14 cellular contexts compared by ENCODE assay signal in the genomic region with DNA sequence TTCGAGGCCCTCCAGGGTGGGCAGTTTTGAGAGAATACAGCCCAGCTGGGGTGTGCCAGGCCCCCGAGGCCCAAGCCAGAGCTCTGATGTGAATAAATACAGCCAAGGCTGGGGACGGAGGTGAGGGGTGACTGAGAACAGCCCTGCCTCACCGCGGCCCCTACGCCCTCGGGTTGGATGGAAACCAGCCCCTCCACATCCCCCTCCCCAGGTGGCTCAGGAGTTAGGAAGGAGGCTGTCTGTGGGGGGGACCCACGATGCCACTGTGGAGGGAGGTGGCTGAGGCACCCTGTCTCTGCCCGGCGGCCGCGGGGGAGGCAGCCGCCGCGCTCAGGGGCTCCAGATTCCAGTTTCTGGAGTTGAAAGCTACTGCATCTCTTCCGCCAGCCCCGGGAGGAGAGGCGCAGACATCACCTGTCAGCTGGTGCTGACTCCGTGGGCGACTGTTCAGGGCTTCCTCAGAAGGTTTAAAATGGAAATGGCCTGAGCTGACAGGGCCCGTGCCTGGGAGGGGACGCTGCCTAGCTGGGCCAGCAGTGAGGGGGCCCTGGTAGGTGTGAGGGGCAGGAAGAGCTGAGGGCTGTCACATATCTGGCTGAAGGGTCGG. TPM values are rescaled to one million over a fixed set of nuclear protein-coding genes. Genes with fewer than 3 reads are reported as not detected.
A peak's percentile ranks its signal among the peaks of the same experiment; 100 is the strongest.
DNase-seq lines count a peak whose midpoint lies in the region; ATAC-seq and TF ChIP-seq lines count a peak whose summit lies in the region.
"Had no signal": no experiment of that assay in that cellular context is flagged by ENCODE, and none has a peak within 500 bp of the region (broad histone marks: within the 10 kb centered on the region; RNA-seq: fewer than 3 reads in every experiment).

No MANE protein-coding gene starts in this region.

- no peak overlapping the region for H2AFZ ChIP-seq in DND-41 (ENCODE audit: low read depth, low read length)

- TF ChIP-seq CTCF in DND-41 (IDR thresholded peaks at IDR 0.05; ENCODE audit: borderline replicate concordance, extremely low read depth, low read length, poor library complexity, severe bottlenecking) (no peak), left ventricle myocardium inferior (IDR thresholded peaks at IDR 0.05; ENCODE audit: borderline replicate concordance) (no peak)

- peak overlapping the region in 1 of 2 experiments; percentile 36; a peak in 1 of 4 replicates for H3K4me3 ChIP-seq in DND-41 (ENCODE audit: low read depth in 1 of 2, low read length in 2 of 2)
- H3K4me3 ChIP-seq in left ventricle myocardium inferior, result peak overlapping the region; percentile 70

- peak overlapping the region; percentile 53 for H3K4me2 ChIP-seq in DND-41 (ENCODE audit: insufficient read depth, low read length)

- H3K36me3 ChIP-seq in DND-41 (ENCODE audit: insufficient read depth, low read length), result no peaks in the 10 kb centered on the region
- no peaks in the 10 kb centered on the region for H3K36me3 ChIP-seq in left ventricle myocardium inferior

- H3K9me3 ChIP-seq in DND-41 (ENCODE audit: insufficient read depth, low read length, severe bottlenecking), result no peaks in the 10 kb centered on the region
- no peaks in the 10 kb centered on the region for H3K9me3 ChIP-seq in left ventricle myocardium inferior (replicated peaks)

- intact Hi-C loops in left ventricle myocardium inferior (cut with micrococcal nuclease), result no loop called here

- H3K27ac ChIP-seq in DND-41 (ENCODE audit: low read length) (no peak overlapping the region), left ventricle myocardium inferior (replicated peaks) (peak overlapping the region; percentile 37)

- ATAC-seq in DND-41 (ENCODE audit: insufficient read depth, low read depth) (peak; percentile 29), HG02870 (IDR thresholded peaks at IDR 0.05; ENCODE audit: unreplicated experiment) (no peak), HG03280 (IDR thresholded peaks at IDR 0.05; ENCODE audit: unreplicated experiment) (no peak)

- DNase-seq in DND-41, result no peak
- peak; percentile 48 for DNase-seq in NCI-H69 (lab: John Stamatoyannopoulos, UW)
- DNase-seq in left ventricle myocardium inferior, result no peak
- DNase-seq in putamen (ENCODE audit: low spot score), result peak; percentile 58
- DNase-seq in HUDEP-2 (lab: John Stamatoyannopoulos, UW; ENCODE audit: unreplicated experiment in 76 of 76), result no peak
- DNase-seq in EL, result no peak
- DNase-seq: activated CD4-positive, alpha-beta T cell treated with anti-CD3 and anti-CD28 coated beads for 1 hour; activated naive CD4-positive, alpha-beta T cell treated with anti-CD3 and anti-CD28 coated beads, Interleukin-2, amount 10 ng/mL, durations not matched to agents 7 days and 5 days; NCI-H187 treated with DMSO at 0.1 percent for 48 hours; SHP77 had no signal

- H3K27me3 ChIP-seq in DND-41 (ENCODE audit: insufficient read depth, low read length, poor library complexity), result peaks cover 18% of the 10 kb centered on the region
- H3K27me3 ChIP-seq in left ventricle myocardium inferior (ENCODE audit: low read depth), result peaks cover 41% of the 10 kb centered on the region

- peak overlapping the region; percentile 32; the same call in 1 of the 2 replicates for H3K9ac ChIP-seq in DND-41 (ENCODE audit: low read depth, low read length)

- H3K79me2 ChIP-seq in DND-41 (ENCODE audit: insufficient read depth, low read length), result no peaks in the 10 kb centered on the region

- H3K4me1 ChIP-seq in DND-41 (ENCODE audit: insufficient read depth, low read length) (peaks cover 10% of the 10 kb centered on the region), left ventricle myocardium inferior (peaks cover 24% of the 10 kb centered on the region)

- H4K20me1 ChIP-seq in DND-41 (ENCODE audit: insufficient read depth, low read length), result peaks cover 57% of the 10 kb centered on the region

RNA-seq across cellular contexts. Expression of a gene that starts 1.4 kb away (rescaled TPM):
- total RNA-seq in left ventricle myocardium inferior, result 0.44 TPM
- total RNA-seq: glomerular endothelial cell, myocyte had no signal

RNA-seq across cellular contexts. Expression of a gene that starts 50.9 kb away (rescaled TPM):
- 57.0 TPM for total RNA-seq in left ventricle myocardium inferior

Comparison
In these comparisons a context has a peak if more than half of its experiments do, and no peak if none do; other contexts are left out.
1. DNase-seq: peak in NCI-H69 (single experiment) and putamen (single experiment); none in DND-41 (single experiment), left ventricle myocardium inferior (single experiment), HUDEP-2 (0 of 76) and EL (single experiment).